24 cellular contexts compared by ENCODE assay signal in genomic region chr17:59284317-59284716, GRCh38.
"Had no signal": no experiment of that assay in that cellular context is flagged by ENCODE, and none has a peak within 500 bp of the region (broad histone marks: within the 10 kb centered on the region; RNA-seq: fewer than 3 reads in every experiment).

No MANE protein-coding gene starts in this region.

- H3K27me3 ChIP-seq: ascending aorta, brain microvascular endothelial cell, esophagus muscularis mucosa, foreskin keratinocyte, heart right ventricle, right atrium auricular region, suprapubic skin, tibial nerve had no signal

- H3K4me3 ChIP-seq: ascending aorta, esophagus muscularis mucosa, heart right ventricle, psoas muscle, right atrium auricular region, suprapubic skin, tibial nerve had no signal

- H3K36me3 ChIP-seq: ascending aorta, brain microvascular endothelial cell, esophagus muscularis mucosa, heart right ventricle, right atrium auricular region, suprapubic skin had no signal

- H3K4me1 ChIP-seq: ascending aorta, foreskin keratinocyte, psoas muscle, right atrium auricular region, suprapubic skin, tibial nerve had no signal

- ATAC-seq: foreskin keratinocyte; heart right ventricle; naive thymus-derived CD4-positive, alpha-beta T cell; psoas muscle had no signal

- DNase-seq: activated CD4-positive, alpha-beta T cell treated with anti-CD3 and anti-CD28 coated beads for 4 hours; activated CD4-positive, alpha-beta T cell treated with anti-CD3 and anti-CD28 coated beads, Interleukin-2, amount 50 U/mL, for 4 hours; activated CD8-positive, alpha-beta memory T cell treated with anti-CD3 and anti-CD28 coated beads for 24 hours; activated gamma-delta T cell; activated naive CD4-positive, alpha-beta T cell treated with anti-CD3 and anti-CD28 coated beads, Interleukin-2, amount 10 ng/mL, durations not matched to agents 7 days and 5 days; activated naive CD8-positive, alpha-beta T cell treated with anti-CD3 and anti-CD28 coated beads, Interleukin-2, amount 10 ng/mL, durations not matched to agents 7 days and 5 days; activated T-cell treated with anti-CD3 and anti-CD28 coated beads, Interleukin-2, amount 50 U/mL, for 1 hour; brain microvascular endothelial cell; effector CD4-positive, alpha-beta T cell; foreskin keratinocyte; heart right ventricle; mammary epithelial cell; midbrain; naive thymus-derived CD4-positive, alpha-beta T cell; nucleus accumbens; psoas muscle; stimulated activated naive CD4-positive, alpha-beta T cell had no signal

- H3K27ac ChIP-seq: ascending aorta, brain microvascular endothelial cell, esophagus muscularis mucosa, foreskin keratinocyte, heart right ventricle, parathyroid adenoma, psoas muscle, right atrium auricular region, suprapubic skin, tibial nerve, VCaP had no signal

- H3K9me3 ChIP-seq: ascending aorta, esophagus muscularis mucosa, heart right ventricle, psoas muscle, right atrium auricular region, suprapubic skin, tibial nerve had no signal
